28 cellular contexts compared by ENCODE assay signal in genomic region chr12:115571446-115571845, GRCh38.
"Had no signal": no experiment of that assay in that cellular context is flagged by ENCODE, and none has a peak within 500 bp of the region (broad histone marks: within the 10 kb centered on the region; RNA-seq: fewer than 3 reads in every experiment).

No MANE protein-coding gene starts in this region.

- H3K27me3 ChIP-seq: testis, thyroid gland, tibial artery, tibial nerve, transverse colon, upper lobe of left lung, upper lobe of right lung, uterus, vagina had no signal

- H3K36me3 Mint-ChIP-seq: stimulated activated memory B cell treated with anti-CD40 and anti-IgM and Interleukin-4, amounts not matched to agents 10 μg/mL and 1 μg/mL and 100 μg/mL, for 72 hours; type B pancreatic cell had no signal

- H3K36me3 ChIP-seq: stomach, suprapubic skin, thoracic aorta, thyroid gland, tibial artery, tibial nerve, transverse colon, upper lobe of left lung, upper lobe of right lung, uterus, vagina had no signal

- H3K9me3 Mint-ChIP-seq: stimulated activated naive CD8-positive, alpha-beta T cell treated with anti-CD3 and anti-CD28 coated beads, Interleukin-15, Interleukin-2, amounts not matched to agents 100 ng/mL and 50 ng/mL, for 24 hours; type B pancreatic cell had no signal

- H3K4me3 ChIP-seq: stomach, suprapubic skin, testis, thoracic aorta, thyroid gland, tibial artery, tibial nerve, transverse colon, upper lobe of left lung, upper lobe of right lung, uterus had no signal

- H3K27ac Mint-ChIP-seq: stimulated activated effector memory CD8-positive, alpha-beta T cell treated with anti-CD3 and anti-CD28 coated beads, Interleukin-12 subunit alpha, Interleukin-12 subunit beta, amount 100 ng/mL, for 72 hours; stimulated activated memory B cell treated with anti-CD40 and anti-IgM and Interleukin-4, amounts not matched to agents 10 μg/mL and 1 μg/mL and 100 μg/mL, for 72 hours; stimulated activated naive B cell treated with anti-CD40 and anti-IgM and Interleukin-4, amounts not matched to agents 10 μg/mL and 1 μg/mL and 100 μg/mL, for 72 hours; stimulated activated naive CD8-positive, alpha-beta T cell treated with anti-CD3 and anti-CD28 coated beads, Interleukin-15, amount 100 ng/mL, for 72 hours; stimulated activated naive CD8-positive, alpha-beta T cell treated with anti-CD3 and anti-CD28 coated beads, Interleukin-15, Interleukin-2, amounts not matched to agents 100 ng/mL and 50 ng/mL, for 24 hours; type B pancreatic cell had no signal

- ATAC-seq: stimulated activated effector memory CD8-positive, alpha-beta T cell treated with anti-CD3 and anti-CD28 coated beads, Interleukin-12 subunit alpha, Interleukin-12 subunit beta, amount 100 ng/mL, for 72 hours; stimulated activated naive B cell treated with anti-CD40 and anti-IgM and Interleukin-4, amounts not matched to agents 10 μg/mL and 1 μg/mL and 100 μg/mL, for 72 hours; stimulated activated naive CD8-positive, alpha-beta T cell treated with anti-CD3 and anti-CD28 coated beads, Interleukin-15, amount 100 ng/mL, for 72 hours; stimulated activated naive CD8-positive, alpha-beta T cell treated with anti-CD3 and anti-CD28 coated beads, Interleukin-15, Interleukin-2, amounts not matched to agents 100 U/mL and 50 U/mL, for 24 hours; upper lobe of right lung had no signal

- H3K9me3 ChIP-seq: stomach, suprapubic skin, testis, thoracic aorta, thyroid gland, tibial artery, tibial nerve, transverse colon, upper lobe of left lung, upper lobe of right lung, uterus, vagina had no signal

- H3K4me1 ChIP-seq: stomach, suprapubic skin, thyroid gland, tibial artery, tibial nerve, upper lobe of left lung, upper lobe of right lung, uterus, vagina had no signal

- H3K27ac ChIP-seq: stomach, suprapubic skin, testis, thoracic aorta, thyroid gland, tibial artery, tibial nerve, transverse colon, upper lobe of left lung, upper lobe of right lung, uterus, vagina had no signal

- H3K4me1 Mint-ChIP-seq: stimulated activated effector memory CD8-positive, alpha-beta T cell treated with anti-CD3 and anti-CD28 coated beads, Interleukin-12 subunit alpha, Interleukin-12 subunit beta, amount 100 ng/mL, for 72 hours; stimulated activated memory B cell treated with anti-CD40 and anti-IgM and Interleukin-4, amounts not matched to agents 10 μg/mL and 1 μg/mL and 100 μg/mL, for 72 hours; stimulated activated naive B cell treated with anti-CD40 and anti-IgM and Interleukin-4, amounts not matched to agents 10 μg/mL and 1 μg/mL and 100 μg/mL, for 72 hours; stimulated activated naive CD8-positive, alpha-beta T cell treated with anti-CD3 and anti-CD28 coated beads, Interleukin-15, amount 100 ng/mL, for 72 hours had no signal

- H3K4me3 Mint-ChIP-seq: stimulated activated effector memory CD8-positive, alpha-beta T cell treated with anti-CD3 and anti-CD28 coated beads, Interleukin-12 subunit alpha, Interleukin-12 subunit beta, amount 100 ng/mL, for 72 hours; stimulated activated memory B cell treated with anti-CD40 and anti-IgM and Interleukin-4, amounts not matched to agents 10 μg/mL and 1 μg/mL and 100 μg/mL, for 72 hours; stimulated activated naive B cell treated with anti-CD40 and anti-IgM and Interleukin-4, amounts not matched to agents 10 μg/mL and 1 μg/mL and 100 μg/mL, for 72 hours; stimulated activated naive CD8-positive, alpha-beta T cell treated with anti-CD3 and anti-CD28 coated beads, Interleukin-15, amount 100 ng/mL, for 72 hours; stimulated activated naive CD8-positive, alpha-beta T cell treated with anti-CD3 and anti-CD28 coated beads, Interleukin-15, Interleukin-2, amounts not matched to agents 100 ng/mL and 50 ng/mL, for 24 hours; type B pancreatic cell had no signal

- DNase-seq: stimulated activated CD4-positive, alpha-beta T cell treated with anti-CD3 and anti-CD28 coated beads, Interleukin-2, amount 100 ng/mL, for 48 hours; stimulated activated CD4-positive, alpha-beta T cell treated with anti-CD3 and anti-CD28 coated beads, Interleukin-4, amount 100 ng/mL, for 1 hour; stimulated activated CD4-positive, alpha-beta T cell treated with anti-CD3 and anti-CD28 coated beads, Interleukin-4, amount 100 ng/mL, for 24 hours; stimulated activated CD4-positive, alpha-beta T cell treated with anti-CD3 and anti-CD28 coated beads, Interleukin-4, amount 100 ng/mL, for 4 hours; stimulated activated CD8-positive, alpha-beta memory T cell treated with anti-CD3 and anti-CD28 coated beads, Interleukin-4, amount 100 ng/mL, for 48 hours; stimulated activated naive B cell treated with anti-CD40 and anti-IgM and Interleukin-4, amounts not matched to agents 10 μg/mL and 1 μg/mL and 100 μg/mL, for 72 hours; stimulated activated naive CD4-positive, alpha-beta T cell; stimulated activated naive CD4-positive, alpha-beta T cell treated with Interleukin-2 at 50 U/mL for 16 hours; stimulated activated naive CD8-positive, alpha-beta T cell treated with anti-CD3 and anti-CD28 coated beads, Interleukin-15, amount 100 ng/mL, for 72 hours; stimulated activated naive CD8-positive, alpha-beta T cell treated with anti-CD3 and anti-CD28 coated beads, Interleukin-15, Interleukin-2, amounts not matched to agents 100 U/mL and 50 U/mL, for 24 hours; stomach; substantia nigra; testis; thyroid gland; tibial artery; transverse colon; trophoblast cell; upper lobe of left lung; upper lobe of right lung; uterus had no signal

- H3K27me3 Mint-ChIP-seq: stimulated activated memory B cell treated with anti-CD40 and anti-IgM and Interleukin-4, amounts not matched to agents 10 μg/mL and 1 μg/mL and 100 μg/mL, for 72 hours; stimulated activated naive CD8-positive, alpha-beta T cell treated with anti-CD3 and anti-CD28 coated beads, Interleukin-15, amount 100 ng/mL, for 72 hours; stimulated activated naive CD8-positive, alpha-beta T cell treated with anti-CD3 and anti-CD28 coated beads, Interleukin-15, Interleukin-2, amounts not matched to agents 100 ng/mL and 50 ng/mL, for 24 hours; type B pancreatic cell had no signal
